1 cellular context compared by ENCODE assay signal in genomic region chr2:20113986-20114938, GRCh38.
TF ChIP-seq lines count a peak whose summit lies in the region.

No MANE protein-coding gene starts in this region.

TF ChIP-seq in HepG2, 621 proteins besides CTCF, POLR2A, EP300 and RAD21 (continued from another document):
- TF ChIP-seq, protein P1, sequence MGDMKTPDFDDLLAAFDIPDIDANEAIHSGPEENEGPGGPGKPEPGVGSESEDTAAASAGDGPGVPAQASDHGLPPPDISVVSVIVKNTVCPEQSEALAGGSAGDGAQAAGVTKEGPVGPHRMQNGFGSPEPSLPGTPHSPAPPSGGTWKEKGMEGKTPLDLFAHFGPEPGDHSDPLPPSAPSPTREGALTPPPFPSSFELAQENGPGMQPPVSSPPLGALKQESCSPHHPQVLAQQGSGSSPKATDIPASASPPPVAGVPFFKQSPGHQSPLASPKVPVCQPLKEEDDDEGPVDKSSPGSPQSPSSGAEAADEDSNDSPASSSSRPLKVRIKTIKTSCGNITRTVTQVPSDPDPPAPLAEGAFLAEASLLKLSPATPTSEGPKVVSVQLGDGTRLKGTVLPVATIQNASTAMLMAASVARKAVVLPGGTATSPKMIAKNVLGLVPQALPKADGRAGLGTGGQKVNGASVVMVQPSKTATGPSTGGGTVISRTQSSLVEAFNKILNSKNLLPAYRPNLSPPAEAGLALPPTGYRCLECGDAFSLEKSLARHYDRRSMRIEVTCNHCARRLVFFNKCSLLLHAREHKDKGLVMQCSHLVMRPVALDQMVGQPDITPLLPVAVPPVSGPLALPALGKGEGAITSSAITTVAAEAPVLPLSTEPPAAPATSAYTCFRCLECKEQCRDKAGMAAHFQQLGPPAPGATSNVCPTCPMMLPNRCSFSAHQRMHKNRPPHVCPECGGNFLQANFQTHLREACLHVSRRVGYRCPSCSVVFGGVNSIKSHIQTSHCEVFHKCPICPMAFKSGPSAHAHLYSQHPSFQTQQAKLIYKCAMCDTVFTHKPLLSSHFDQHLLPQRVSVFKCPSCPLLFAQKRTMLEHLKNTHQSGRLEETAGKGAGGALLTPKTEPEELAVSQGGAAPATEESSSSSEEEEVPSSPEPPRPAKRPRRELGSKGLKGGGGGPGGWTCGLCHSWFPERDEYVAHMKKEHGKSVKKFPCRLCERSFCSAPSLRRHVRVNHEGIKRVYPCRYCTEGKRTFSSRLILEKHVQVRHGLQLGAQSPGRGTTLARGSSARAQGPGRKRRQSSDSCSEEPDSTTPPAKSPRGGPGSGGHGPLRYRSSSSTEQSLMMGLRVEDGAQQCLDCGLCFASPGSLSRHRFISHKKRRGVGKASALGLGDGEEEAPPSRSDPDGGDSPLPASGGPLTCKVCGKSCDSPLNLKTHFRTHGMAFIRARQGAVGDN (CRISPR knock-in tag; IDR thresholded peaks at IDR 0.05) = peak; percentile 46; the same call in 1 of the 2 replicates
TF ChIP-seq in HepG2: peak in this region for 4.
